16 cellular contexts compared by ENCODE assay signal in genomic region chr5:147559725-147560124, GRCh38. TPM values are rescaled to one million over a fixed set of nuclear protein-coding genes. Genes with fewer than 3 reads are reported as not detected.
DNase-seq lines count a peak whose midpoint lies in the region; ATAC-seq and TF ChIP-seq lines count a peak whose summit lies in the region.
"Had no signal": no experiment of that assay in that cellular context is flagged by ENCODE, and none has a peak within 500 bp of the region (broad histone marks: within the 10 kb centered on the region; RNA-seq: fewer than 3 reads in every experiment).

No MANE protein-coding gene starts in this region.

- CTCF ChIA-PET in GM10248 (lab: Yijun Ruan, JAX), result interaction anchor here (0.7 to 2.0 kb wide), 9 partner anchors 9 to 108 kb away, joined by 3 to 5 read pairs (median 4); no protein-coding TSS in a partner anchor

- no peak overlapping the region for H3K4me3 ChIP-seq in cardiac muscle cell
- H3K4me3 ChIP-seq in heart left ventricle, result no peak overlapping the region
- H3K4me3 ChIP-seq in fibroblast of the aortic adventitia (ENCODE audit: low read depth, low read length), result no peak overlapping the region
- H3K4me3 ChIP-seq in adrenal gland, result no peak overlapping the region
- H3K4me3 ChIP-seq: GM12878, transverse colon had no signal

- POLR2A ChIA-PET in GM10248 (lab: Yijun Ruan, JAX), result no interaction called here

- TF ChIP-seq POLR2A in heart left ventricle (IDR thresholded peaks at IDR 0.05) (no peak), adrenal gland (IDR thresholded peaks at IDR 0.05) (no peak), erythroblast (IDR thresholded peaks at IDR 0.05; ENCODE audit: low read length) (no peak)

- peak; percentile 5 for TF ChIP-seq CTCF in cardiac muscle cell (IDR thresholded peaks at IDR 0.05; ENCODE audit: low read depth, low read length)
- TF ChIP-seq CTCF in heart left ventricle (IDR thresholded peaks at IDR 0.05), result no peak
- TF ChIP-seq CTCF in VCaP (conservative IDR thresholded peaks at IDR 0.05), result peak; percentile 28
- TF ChIP-seq CTCF in fibroblast of the aortic adventitia (IDR thresholded peaks at IDR 0.05; ENCODE audit: insufficient read depth, low read length), result peak; percentile 33
- no peak for TF ChIP-seq CTCF in adrenal gland (IDR thresholded peaks at IDR 0.05)
- no peak for TF ChIP-seq CTCF in GM10248 (IDR thresholded peaks at IDR 0.05; ENCODE audit: control extremely low read depth, extremely low read depth, low read depth, missing control alignments)

- H3K27ac ChIP-seq in cardiac muscle cell, result no peak overlapping the region
- H3K27ac ChIP-seq in heart left ventricle, result no peak overlapping the region
- no peak overlapping the region for H3K27ac ChIP-seq in VCaP
- H3K27ac ChIP-seq in adrenal gland, result no peak overlapping the region
- H3K27ac ChIP-seq: HL-60, WERI-Rb-1 had no signal

- 45 to 56% (median 50%) methylated on average over 2 of the region's 2 CpGs for WGBS in heart left ventricle, 4 donors
- 40 to 56% (median 45%) methylated on average over 2 of the region's 2 CpGs for WGBS in adrenal gland, 4 donors

- no peaks in the 10 kb centered on the region for H3K36me3 ChIP-seq in cardiac muscle cell
- H3K36me3 ChIP-seq in heart left ventricle, result no peaks in the 10 kb centered on the region
- no peaks in the 10 kb centered on the region for H3K36me3 ChIP-seq in adrenal gland (replicated peaks in 1 of 2)
- H3K36me3 ChIP-seq: transverse colon, WERI-Rb-1 had no signal

- DNase-seq in cardiac muscle cell (ENCODE audit: low read depth in 1 of 2, low spot score in 1 of 2), result no peak
- no peak for DNase-seq in heart left ventricle
- no peak for DNase-seq in fibroblast of the aortic adventitia (ENCODE audit: low read depth)
- no peak for DNase-seq in adrenal gland
- DNase-seq in activated T-cell treated with anti-CD3 and anti-CD28 coated beads, Interleukin-2, amount 50 U/mL, for 1 hour, result no peak
- DNase-seq in erythroblast (lab: John Stamatoyannopoulos, UW), result no peak
- DNase-seq in GM10248 (ENCODE audit: extremely low spot score), result no peak
- DNase-seq: naive B cell, NCI-H2171, retina, transverse colon, WERI-Rb-1 had no signal

- intact Hi-C loops in heart left ventricle (cut with DNase I) (loop anchor here (2.0 to 10.0 kb wide), 9 partner anchors 47 to 337 kb away; partner anchors contain the start of gene DPYSL3 (in 1 of the 10)), adrenal gland (cut with DNase I) (no loop called here)

- H3K4me1 ChIP-seq in cardiac muscle cell (ENCODE audit: low read depth), result peaks cover 9% of the 10 kb centered on the region
- H3K4me1 ChIP-seq in heart left ventricle, result peaks cover 0 to 22% (median 2%) of the 10 kb centered on the region in 12 donors
- peaks cover 0 to 4% of the 10 kb centered on the region in 2 donors for H3K4me1 ChIP-seq in adrenal gland (replicated peaks in 1 of 2)

- H3K27me3 ChIP-seq in cardiac muscle cell (no peaks in the 10 kb centered on the region), heart left ventricle (no peaks in the 10 kb centered on the region), adrenal gland (no peaks in the 10 kb centered on the region)
- H3K27me3 ChIP-seq: transverse colon had no signal

- H3K9me3 ChIP-seq in cardiac muscle cell (ENCODE audit: low read depth) (no peaks in the 10 kb centered on the region), heart left ventricle (no peaks in the 10 kb centered on the region), adrenal gland (replicated peaks in 1 of 3) (no peaks in the 10 kb centered on the region)
- H3K9me3 ChIP-seq: transverse colon had no signal

- ATAC-seq in heart left ventricle, result no peak
- ATAC-seq: GM12878, left lobe of liver had no signal

RNA-seq across cellular contexts. Expression of gene DPYSL3, which starts 49.9 kb away (rescaled TPM):
- total RNA-seq in cardiac muscle cell (129 and 202 TPM in 2 replicates), heart left ventricle (10 to 100 TPM; 13.7 to 54.7 (median 25.0) TPM), fibroblast of the aortic adventitia (ENCODE audit: low replicate concordance) (89.6 and 157 TPM in 2 replicates), adrenal gland (10 to 100 TPM in 5 of 8 donors, 1 to 10 TPM in 3; 3.5 to 23.2 (median 11.5) TPM)
- polyA plus RNA-seq in cardiac muscle cell (49.4 and 86.3 TPM in 2 replicates), heart left ventricle (10 to 100 TPM in 1 of 2 donors, 1 to 10 TPM in 1; 7.9 to 20.6 TPM), adrenal gland (10 to 100 TPM; 12.7 to 23.2 (median 13.6) TPM)

Comparison
In these comparisons a context has a peak if more than half of its experiments do, and no peak if none do; other contexts are left out.
1. CTCF ChIP-seq: peak in cardiac muscle cell (single experiment), VCaP (single experiment) and fibroblast of the aortic adventitia (single experiment); none in heart left ventricle (0 of 12), adrenal gland (0 of 6) and GM10248 (single experiment).
2. intact Hi-C loops: an anchor here in heart left ventricle (2.0 to 10.0 kb wide); none called in adrenal gland.